Comparison of ENCODE assay signal across 8 cellular contexts in the genomic region with DNA sequence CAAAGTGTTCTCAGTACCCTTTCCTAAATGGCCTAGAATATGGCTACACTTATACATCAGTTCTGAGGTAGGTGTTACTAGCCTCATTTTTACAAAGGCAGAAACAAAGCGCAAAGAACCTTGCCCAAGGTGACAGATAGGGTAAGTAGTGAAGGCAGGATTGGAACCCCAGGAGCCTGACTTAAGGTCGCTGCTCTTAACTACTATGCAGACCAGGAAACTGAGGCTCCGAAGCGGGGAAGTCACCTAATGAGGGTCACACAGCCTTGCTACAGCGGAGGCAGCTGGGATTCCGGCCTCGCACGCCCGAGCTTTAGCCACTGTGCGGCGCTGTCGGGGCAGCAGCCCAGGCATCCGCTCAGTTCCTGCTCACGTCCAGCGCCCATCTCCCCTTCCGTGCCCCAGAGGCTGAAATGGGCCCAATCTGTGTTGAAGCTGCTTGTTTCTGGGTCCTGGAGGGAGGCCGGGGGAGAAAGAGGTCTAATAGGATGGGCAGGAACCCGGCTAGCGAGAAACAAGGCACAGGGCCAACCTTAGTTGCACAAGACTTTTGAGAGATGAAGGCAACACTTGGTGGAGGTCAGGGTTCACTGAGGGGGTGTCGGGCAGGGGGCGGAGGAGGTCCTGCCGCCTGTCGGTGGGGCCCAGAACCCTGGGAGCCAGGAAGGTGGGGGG. TPM values are rescaled to one million over a fixed set of nuclear protein-coding genes. Genes with fewer than 3 reads are reported as not detected.
DNase-seq lines count a peak whose midpoint lies in the region; ATAC-seq and TF ChIP-seq lines count a peak whose summit lies in the region.

No MANE protein-coding gene starts in this region.

- peak; percentile 33 for TF ChIP-seq RAD21 in neural cell (conservative IDR thresholded peaks at IDR 0.05)

- no peaks in the 10 kb centered on the region for H3K9me2 ChIP-seq in neural cell (ENCODE audit: insufficient read depth, low read length)

- H3K79me2 ChIP-seq in OCI-LY3 (ENCODE audit: low read length) (peaks cover 20% of the 10 kb centered on the region), neural cell (replicated peaks; ENCODE audit: insufficient read depth, low read length) (no peaks in the 10 kb centered on the region)

- H3K4me3 ChIP-seq in OCI-LY3 (ENCODE audit: low read length) (peak overlapping the region; percentile 99), neural cell (ENCODE audit: low read length) (no peak overlapping the region)

- peak; percentile 51 for DNase-seq in COR-L47 (lab: John Stamatoyannopoulos, UW)
- DNase-seq in HT-29 (ENCODE audit: low spot score), result peak; percentile 89
- peak; percentile 80 for DNase-seq in activated T-cell treated with anti-CD3 and anti-CD28 coated beads for 48 hours (ENCODE audit: low read depth)
- DNase-seq in fibroblast of gingiva (ENCODE audit: low read depth), result peak; percentile 63
- peak; percentile 41 for DNase-seq in stromal cell of bone marrow (ENCODE audit: low read depth)

- no peak for TF ChIP-seq EP300 in neural cell (conservative IDR thresholded peaks at IDR 0.05; ENCODE audit: poor library complexity, severe bottlenecking)

- peak; percentile 44 for ATAC-seq in GM21367 (IDR thresholded peaks at IDR 0.05; ENCODE audit: unreplicated experiment)

- H2AFZ ChIP-seq in OCI-LY3 (ENCODE audit: low read depth, low read length) (peak overlapping the region; percentile 67; the same call in 1 of the 2 replicates), neural cell (ENCODE audit: low read depth, low read length) (no peak overlapping the region)

- no peaks in the 10 kb centered on the region for H3K9me3 ChIP-seq in OCI-LY3 (ENCODE audit: insufficient read depth, low read length)
- no peaks in the 10 kb centered on the region for H3K9me3 ChIP-seq in neural cell (ENCODE audit: low read length)

- H3K4me1 ChIP-seq in OCI-LY3 (ENCODE audit: low read length), result peaks cover 10% of the 10 kb centered on the region

- TF ChIP-seq CTCF in OCI-LY3 (IDR thresholded peaks at IDR 0.05; ENCODE audit: low read depth, low read length), result peak; percentile 72
- peak; percentile 63 for TF ChIP-seq CTCF in neural cell (IDR thresholded peaks at IDR 0.05; ENCODE audit: poor library complexity, severe bottlenecking)

- no peaks in the 10 kb centered on the region for H3F3A ChIP-seq in neural cell (ENCODE audit: insufficient read depth, low read length, poor library complexity, severe bottlenecking)

- H3K27ac ChIP-seq in OCI-LY3 (ENCODE audit: low read length) (peak overlapping the region; percentile 75), neural cell (ENCODE audit: low read length) (no peak overlapping the region)

- H3K27me3 ChIP-seq in OCI-LY3 (ENCODE audit: low read depth, low read length) (no peaks in the 10 kb centered on the region), neural cell (ENCODE audit: insufficient read depth, low read depth, low read length) (peaks cover 99% of the 10 kb centered on the region)

- H3K9ac ChIP-seq in OCI-LY3 (ENCODE audit: low read length) (peak overlapping the region; percentile 98), neural cell (ENCODE audit: low read length) (no peak overlapping the region)

- peak overlapping the region; percentile 70 for H3K4me2 ChIP-seq in OCI-LY3 (ENCODE audit: low read length)
- no peak overlapping the region for H3K4me2 ChIP-seq in neural cell (ENCODE audit: low read length)

- H3K36me3 ChIP-seq in OCI-LY3 (replicated peaks; ENCODE audit: low read depth, low read length) (no peaks in the 10 kb centered on the region), neural cell (ENCODE audit: insufficient read depth, low read length) (no peaks in the 10 kb centered on the region)

- H4K20me1 ChIP-seq in OCI-LY3 (ENCODE audit: insufficient read depth, low read length), result peaks cover 4% of the 10 kb centered on the region; the same call in 1 of the 2 replicates
- H4K20me1 ChIP-seq in neural cell (ENCODE audit: insufficient read depth), result no peaks in the 10 kb centered on the region

TF ChIP-seq in neural cell, 6 proteins besides CTCF, POLR2A, EP300 and RAD21:
- TF ChIP-seq TAF1 (IDR thresholded peaks at IDR 0.05; ENCODE audit: low read depth) (no peak), SMC3 (conservative IDR thresholded peaks at IDR 0.05; ENCODE audit: poor library complexity) (peak; percentile 47)
TF ChIP-seq in neural cell: peak in this region for 1.

RNA-seq across cellular contexts. Expression of a gene that starts 1.4 kb away (rescaled TPM):
- 2.8 TPM in 2 replicates for total RNA-seq in HT-29 (2014; rRNA removed; shearing (Covaris generic))
- 0.06 TPM in 1 of 2 replicates, not detected in the other for polyA plus RNA-seq in neural cell
- not detected in 2 replicates for polyA minus RNA-seq in neural cell

RNA-seq across cellular contexts. Expression of a gene that starts 20.4 kb away (rescaled TPM):
- not detected in 2 replicates for total RNA-seq in HT-29 (2014; rRNA removed; shearing (Covaris generic))
- polyA plus RNA-seq in neural cell, result 0.18 TPM in 1 of 2 replicates, not detected in the other
- 0.23 TPM in 1 of 2 replicates, not detected in the other for polyA minus RNA-seq in neural cell
